In the genomic region with DNA sequence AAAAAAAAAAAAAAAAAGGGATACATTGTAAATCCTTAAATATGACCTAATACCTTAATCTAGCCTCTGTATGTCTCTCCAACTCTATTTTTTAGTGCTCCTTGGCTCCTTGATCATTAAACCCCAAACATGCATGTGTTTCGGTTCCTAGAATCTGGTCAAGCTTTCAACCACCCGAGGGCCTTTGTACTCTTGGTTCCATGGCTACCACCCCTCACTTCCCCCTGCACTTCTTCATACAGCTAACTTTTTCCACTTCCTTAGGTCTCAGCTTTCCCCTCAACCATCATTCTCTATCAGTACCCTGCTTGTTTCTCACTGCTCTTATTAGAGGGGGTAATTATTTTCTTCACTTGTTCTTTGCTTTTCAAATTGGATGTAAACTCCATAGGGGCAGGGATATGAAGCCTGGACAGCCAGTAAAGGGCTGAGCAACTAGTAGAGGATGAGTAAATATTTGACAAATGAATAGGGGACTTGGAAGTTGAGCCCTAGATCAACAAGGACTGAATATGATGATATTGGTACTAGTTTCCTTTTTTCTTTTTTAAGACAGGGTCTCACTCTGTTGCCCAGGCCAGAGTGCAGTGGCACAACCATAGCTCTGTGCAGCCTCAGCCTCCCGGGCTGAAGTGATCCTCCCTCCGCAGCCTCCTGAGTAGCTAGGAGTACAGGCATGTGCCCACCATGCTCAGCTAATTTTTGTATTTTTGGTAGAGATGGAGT, we compare ENCODE assay signal across 1 cellular context.
TF ChIP-seq lines count a peak whose summit lies in the region.

No MANE protein-coding gene starts in this region.

TF ChIP-seq in HepG2, 621 proteins besides CTCF, POLR2A, EP300 and RAD21 (continued from another document and continues in another):
- TF ChIP-seq ZNF614 (CRISPR knock-in tag; IDR thresholded peaks at IDR 0.05; ENCODE audit: borderline replicate concordance), result no peak
- no peak for TF ChIP-seq ZNF670 (CRISPR knock-in tag; IDR thresholded peaks at IDR 0.05; ENCODE audit: borderline replicate concordance)
- TF ChIP-seq, protein P1, sequence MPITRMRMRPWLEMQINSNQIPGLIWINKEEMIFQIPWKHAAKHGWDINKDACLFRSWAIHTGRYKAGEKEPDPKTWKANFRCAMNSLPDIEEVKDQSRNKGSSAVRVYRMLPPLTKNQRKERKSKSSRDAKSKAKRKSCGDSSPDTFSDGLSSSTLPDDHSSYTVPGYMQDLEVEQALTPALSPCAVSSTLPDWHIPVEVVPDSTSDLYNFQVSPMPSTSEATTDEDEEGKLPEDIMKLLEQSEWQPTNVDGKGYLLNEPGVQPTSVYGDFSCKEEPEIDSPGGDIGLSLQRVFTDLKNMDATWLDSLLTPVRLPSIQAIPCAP (CRISPR knock-in tag; IDR thresholded peaks at IDR 0.05; ENCODE audit: low read depth), result no peak
- no peak for TF ChIP-seq MEF2D (CRISPR knock-in tag; IDR thresholded peaks at IDR 0.05)
- TF ChIP-seq ETV5 (CRISPR knock-in tag; IDR thresholded peaks at IDR 0.05; ENCODE audit: borderline replicate concordance), result no peak
- no peak for TF ChIP-seq MIER3 (CRISPR knock-in tag; IDR thresholded peaks at IDR 0.05; ENCODE audit: borderline replicate concordance)
- no peak for TF ChIP-seq KDM6A (CRISPR knock-in tag; IDR thresholded peaks at IDR 0.05; ENCODE audit: low read depth)
- 0 out of 2 replicates have a peak, but pooled peaks have one; percentile 28 for TF ChIP-seq ERF (CRISPR knock-in tag; IDR thresholded peaks at IDR 0.05)
- no peak for TF ChIP-seq LCORL (IDR thresholded peaks at IDR 0.05)
- peak; percentile 46; the same call in 1 of the 2 replicates for TF ChIP-seq LCORL (CRISPR knock-in tag; IDR thresholded peaks at IDR 0.05)
- TF ChIP-seq AGO2 (optimal IDR thresholded peaks at IDR 0.05; ENCODE audit: low read depth, low read length), result no peak
- no peak for TF ChIP-seq U2AF2 (IDR thresholded peaks at IDR 0.05; ENCODE audit: low read depth, low read length)
- TF ChIP-seq KDM5B (CRISPR knock-in tag; IDR thresholded peaks at IDR 0.05; ENCODE audit: borderline replicate concordance), result no peak
- TF ChIP-seq KDM4B (CRISPR knock-in tag; IDR thresholded peaks at IDR 0.05), result no peak
- TF ChIP-seq ZBTB8A (CRISPR knock-in tag; IDR thresholded peaks at IDR 0.05; ENCODE audit: borderline replicate concordance, low read depth), result no peak
- no peak for TF ChIP-seq TBX3 (IDR thresholded peaks at IDR 0.05; ENCODE audit: borderline replicate concordance)
- no peak for TF ChIP-seq NFKB2 (CRISPR knock-in tag; IDR thresholded peaks at IDR 0.05; ENCODE audit: borderline replicate concordance)
- peak; percentile 92 for TF ChIP-seq ZMYM3 (CRISPR knock-in tag; IDR thresholded peaks at IDR 0.05)
- TF ChIP-seq SALL1 (CRISPR knock-in tag; IDR thresholded peaks at IDR 0.05), result peak; percentile 63; the same call in 1 of the 2 replicates
- no peak for TF ChIP-seq REL (CRISPR knock-in tag; conservative IDR thresholded peaks at IDR 0.05)
- no peak for TF ChIP-seq CBX2 (IDR thresholded peaks at IDR 0.05; ENCODE audit: low read depth, low read length)
- TF ChIP-seq CBX2 (CRISPR knock-in tag; IDR thresholded peaks at IDR 0.05; ENCODE audit: low read depth), result no peak
- TF ChIP-seq IKZF4 (CRISPR knock-in tag; IDR thresholded peaks at IDR 0.05; ENCODE audit: borderline replicate concordance, low read depth, not compliant biosample characterization), result no peak
- TF ChIP-seq KLF9 (CRISPR knock-in tag; IDR thresholded peaks at IDR 0.05; ENCODE audit: low read depth), result no peak
- TF ChIP-seq SALL2 (CRISPR knock-in tag; IDR thresholded peaks at IDR 0.05), result no peak
- TF ChIP-seq, protein P2, sequence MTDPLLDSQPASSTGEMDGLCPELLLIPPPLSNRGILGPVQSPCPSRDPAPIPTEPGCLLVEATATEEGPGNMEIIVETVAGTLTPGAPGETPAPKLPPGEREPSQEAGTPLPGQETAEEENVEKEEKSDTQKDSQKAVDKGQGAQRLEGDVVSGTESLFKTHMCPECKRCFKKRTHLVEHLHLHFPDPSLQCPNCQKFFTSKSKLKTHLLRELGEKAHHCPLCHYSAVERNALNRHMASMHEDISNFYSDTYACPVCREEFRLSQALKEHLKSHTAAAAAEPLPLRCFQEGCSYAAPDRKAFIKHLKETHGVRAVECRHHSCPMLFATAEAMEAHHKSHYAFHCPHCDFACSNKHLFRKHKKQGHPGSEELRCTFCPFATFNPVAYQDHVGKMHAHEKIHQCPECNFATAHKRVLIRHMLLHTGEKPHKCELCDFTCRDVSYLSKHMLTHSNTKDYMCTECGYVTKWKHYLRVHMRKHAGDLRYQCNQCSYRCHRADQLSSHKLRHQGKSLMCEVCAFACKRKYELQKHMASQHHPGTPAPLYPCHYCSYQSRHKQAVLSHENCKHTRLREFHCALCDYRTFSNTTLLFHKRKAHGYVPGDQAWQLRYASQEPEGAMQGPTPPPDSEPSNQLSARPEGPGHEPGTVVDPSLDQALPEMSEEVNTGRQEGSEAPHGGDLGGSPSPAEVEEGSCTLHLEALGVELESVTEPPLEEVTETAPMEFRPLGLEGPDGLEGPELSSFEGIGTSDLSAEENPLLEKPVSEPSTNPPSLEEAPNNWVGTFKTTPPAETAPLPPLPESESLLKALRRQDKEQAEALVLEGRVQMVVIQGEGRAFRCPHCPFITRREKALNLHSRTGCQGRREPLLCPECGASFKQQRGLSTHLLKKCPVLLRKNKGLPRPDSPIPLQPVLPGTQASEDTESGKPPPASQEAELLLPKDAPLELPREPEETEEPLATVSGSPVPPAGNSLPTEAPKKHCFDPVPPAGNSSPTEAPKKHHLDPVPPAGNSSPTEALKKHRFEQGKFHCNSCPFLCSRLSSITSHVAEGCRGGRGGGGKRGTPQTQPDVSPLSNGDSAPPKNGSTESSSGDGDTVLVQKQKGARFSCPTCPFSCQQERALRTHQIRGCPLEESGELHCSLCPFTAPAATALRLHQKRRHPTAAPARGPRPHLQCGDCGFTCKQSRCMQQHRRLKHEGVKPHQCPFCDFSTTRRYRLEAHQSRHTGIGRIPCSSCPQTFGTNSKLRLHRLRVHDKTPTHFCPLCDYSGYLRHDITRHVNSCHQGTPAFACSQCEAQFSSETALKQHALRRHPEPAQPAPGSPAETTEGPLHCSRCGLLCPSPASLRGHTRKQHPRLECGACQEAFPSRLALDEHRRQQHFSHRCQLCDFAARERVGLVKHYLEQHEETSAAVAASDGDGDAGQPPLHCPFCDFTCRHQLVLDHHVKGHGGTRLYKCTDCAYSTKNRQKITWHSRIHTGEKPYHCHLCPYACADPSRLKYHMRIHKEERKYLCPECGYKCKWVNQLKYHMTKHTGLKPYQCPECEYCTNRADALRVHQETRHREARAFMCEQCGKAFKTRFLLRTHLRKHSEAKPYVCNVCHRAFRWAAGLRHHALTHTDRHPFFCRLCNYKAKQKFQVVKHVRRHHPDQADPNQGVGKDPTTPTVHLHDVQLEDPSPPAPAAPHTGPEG (CRISPR knock-in tag; IDR thresholded peaks at IDR 0.05), result no peak
- TF ChIP-seq, protein P3, sequence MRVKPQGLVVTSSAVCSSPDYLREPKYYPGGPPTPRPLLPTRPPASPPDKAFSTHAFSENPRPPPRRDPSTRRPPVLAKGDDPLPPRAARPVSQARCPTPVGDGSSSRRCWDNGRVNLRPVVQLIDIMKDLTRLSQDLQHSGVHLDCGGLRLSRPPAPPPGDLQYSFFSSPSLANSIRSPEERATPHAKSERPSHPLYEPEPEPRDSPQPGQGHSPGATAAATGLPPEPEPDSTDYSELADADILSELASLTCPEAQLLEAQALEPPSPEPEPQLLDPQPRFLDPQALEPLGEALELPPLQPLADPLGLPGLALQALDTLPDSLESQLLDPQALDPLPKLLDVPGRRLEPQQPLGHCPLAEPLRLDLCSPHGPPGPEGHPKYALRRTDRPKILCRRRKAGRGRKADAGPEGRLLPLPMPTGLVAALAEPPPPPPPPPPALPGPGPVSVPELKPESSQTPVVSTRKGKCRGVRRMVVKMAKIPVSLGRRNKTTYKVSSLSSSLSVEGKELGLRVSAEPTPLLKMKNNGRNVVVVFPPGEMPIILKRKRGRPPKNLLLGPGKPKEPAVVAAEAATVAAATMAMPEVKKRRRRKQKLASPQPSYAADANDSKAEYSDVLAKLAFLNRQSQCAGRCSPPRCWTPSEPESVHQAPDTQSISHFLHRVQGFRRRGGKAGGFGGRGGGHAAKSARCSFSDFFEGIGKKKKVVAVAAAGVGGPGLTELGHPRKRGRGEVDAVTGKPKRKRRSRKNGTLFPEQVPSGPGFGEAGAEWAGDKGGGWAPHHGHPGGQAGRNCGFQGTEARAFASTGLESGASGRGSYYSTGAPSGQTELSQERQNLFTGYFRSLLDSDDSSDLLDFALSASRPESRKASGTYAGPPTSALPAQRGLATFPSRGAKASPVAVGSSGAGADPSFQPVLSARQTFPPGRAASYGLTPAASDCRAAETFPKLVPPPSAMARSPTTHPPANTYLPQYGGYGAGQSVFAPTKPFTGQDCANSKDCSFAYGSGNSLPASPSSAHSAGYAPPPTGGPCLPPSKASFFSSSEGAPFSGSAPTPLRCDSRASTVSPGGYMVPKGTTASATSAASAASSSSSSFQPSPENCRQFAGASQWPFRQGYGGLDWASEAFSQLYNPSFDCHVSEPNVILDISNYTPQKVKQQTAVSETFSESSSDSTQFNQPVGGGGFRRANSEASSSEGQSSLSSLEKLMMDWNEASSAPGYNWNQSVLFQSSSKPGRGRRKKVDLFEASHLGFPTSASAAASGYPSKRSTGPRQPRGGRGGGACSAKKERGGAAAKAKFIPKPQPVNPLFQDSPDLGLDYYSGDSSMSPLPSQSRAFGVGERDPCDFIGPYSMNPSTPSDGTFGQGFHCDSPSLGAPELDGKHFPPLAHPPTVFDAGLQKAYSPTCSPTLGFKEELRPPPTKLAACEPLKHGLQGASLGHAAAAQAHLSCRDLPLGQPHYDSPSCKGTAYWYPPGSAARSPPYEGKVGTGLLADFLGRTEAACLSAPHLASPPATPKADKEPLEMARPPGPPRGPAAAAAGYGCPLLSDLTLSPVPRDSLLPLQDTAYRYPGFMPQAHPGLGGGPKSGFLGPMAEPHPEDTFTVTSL (CRISPR knock-in tag; IDR thresholded peaks at IDR 0.05; ENCODE audit: borderline replicate concordance), result peak; percentile 48; the same call in 1 of the 2 replicates
- 0 out of 2 replicates have a peak, but pooled peaks have one; percentile 4 for TF ChIP-seq HNF4A (CRISPR knock-in tag; IDR thresholded peaks at IDR 0.05)
- no peak for TF ChIP-seq ZFP82 (CRISPR knock-in tag; IDR thresholded peaks at IDR 0.05; ENCODE audit: borderline replicate concordance)
- TF ChIP-seq, protein P4, sequence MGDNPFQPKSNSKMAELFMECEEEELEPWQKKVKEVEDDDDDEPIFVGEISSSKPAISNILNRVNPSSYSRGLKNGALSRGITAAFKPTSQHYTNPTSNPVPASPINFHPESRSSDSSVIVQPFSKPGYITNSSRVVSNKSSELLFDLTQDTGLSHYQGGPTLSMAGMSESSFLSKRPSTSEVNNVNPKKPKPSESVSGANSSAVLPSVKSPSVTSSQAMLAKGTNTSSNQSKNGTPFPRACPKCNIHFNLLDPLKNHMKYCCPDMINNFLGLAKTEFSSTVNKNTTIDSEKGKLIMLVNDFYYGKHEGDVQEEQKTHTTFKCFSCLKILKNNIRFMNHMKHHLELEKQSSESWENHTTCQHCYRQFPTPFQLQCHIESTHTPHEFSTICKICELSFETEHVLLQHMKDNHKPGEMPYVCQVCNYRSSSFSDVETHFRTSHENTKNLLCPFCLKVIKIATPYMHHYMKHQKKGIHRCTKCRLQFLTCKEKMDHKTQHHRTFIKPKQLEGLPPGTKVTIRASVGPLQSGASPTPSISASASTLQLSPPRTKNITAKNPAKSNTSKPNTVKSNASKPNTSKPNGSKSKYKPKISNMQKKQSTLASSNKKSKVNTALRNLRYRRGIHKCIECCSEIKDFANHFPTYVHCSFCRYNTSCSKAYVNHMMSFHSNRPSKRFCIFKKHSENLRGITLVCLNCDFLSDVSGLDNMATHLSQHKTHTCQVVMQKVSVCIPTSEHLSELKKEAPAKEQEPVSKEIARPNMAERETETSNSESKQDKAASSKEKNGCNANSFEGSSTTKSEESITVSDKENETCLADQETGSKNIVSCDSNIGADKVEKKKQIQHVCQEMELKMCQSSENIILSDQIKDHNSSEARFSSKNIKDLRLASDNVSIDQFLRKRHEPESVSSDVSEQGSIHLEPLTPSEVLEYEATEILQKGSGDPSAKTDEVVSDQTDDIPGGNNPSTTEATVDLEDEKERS (CRISPR knock-in tag; IDR thresholded peaks at IDR 0.05), result no peak
- TF ChIP-seq KLF13 (CRISPR knock-in tag; IDR thresholded peaks at IDR 0.05), result no peak
- no peak for TF ChIP-seq ZNF891 (CRISPR knock-in tag; IDR thresholded peaks at IDR 0.05)
- TF ChIP-seq ZNF263 (CRISPR knock-in tag; IDR thresholded peaks at IDR 0.05), result no peak
- no peak for TF ChIP-seq SMAD9 (CRISPR knock-in tag; IDR thresholded peaks at IDR 0.05)
- TF ChIP-seq, protein P5, sequence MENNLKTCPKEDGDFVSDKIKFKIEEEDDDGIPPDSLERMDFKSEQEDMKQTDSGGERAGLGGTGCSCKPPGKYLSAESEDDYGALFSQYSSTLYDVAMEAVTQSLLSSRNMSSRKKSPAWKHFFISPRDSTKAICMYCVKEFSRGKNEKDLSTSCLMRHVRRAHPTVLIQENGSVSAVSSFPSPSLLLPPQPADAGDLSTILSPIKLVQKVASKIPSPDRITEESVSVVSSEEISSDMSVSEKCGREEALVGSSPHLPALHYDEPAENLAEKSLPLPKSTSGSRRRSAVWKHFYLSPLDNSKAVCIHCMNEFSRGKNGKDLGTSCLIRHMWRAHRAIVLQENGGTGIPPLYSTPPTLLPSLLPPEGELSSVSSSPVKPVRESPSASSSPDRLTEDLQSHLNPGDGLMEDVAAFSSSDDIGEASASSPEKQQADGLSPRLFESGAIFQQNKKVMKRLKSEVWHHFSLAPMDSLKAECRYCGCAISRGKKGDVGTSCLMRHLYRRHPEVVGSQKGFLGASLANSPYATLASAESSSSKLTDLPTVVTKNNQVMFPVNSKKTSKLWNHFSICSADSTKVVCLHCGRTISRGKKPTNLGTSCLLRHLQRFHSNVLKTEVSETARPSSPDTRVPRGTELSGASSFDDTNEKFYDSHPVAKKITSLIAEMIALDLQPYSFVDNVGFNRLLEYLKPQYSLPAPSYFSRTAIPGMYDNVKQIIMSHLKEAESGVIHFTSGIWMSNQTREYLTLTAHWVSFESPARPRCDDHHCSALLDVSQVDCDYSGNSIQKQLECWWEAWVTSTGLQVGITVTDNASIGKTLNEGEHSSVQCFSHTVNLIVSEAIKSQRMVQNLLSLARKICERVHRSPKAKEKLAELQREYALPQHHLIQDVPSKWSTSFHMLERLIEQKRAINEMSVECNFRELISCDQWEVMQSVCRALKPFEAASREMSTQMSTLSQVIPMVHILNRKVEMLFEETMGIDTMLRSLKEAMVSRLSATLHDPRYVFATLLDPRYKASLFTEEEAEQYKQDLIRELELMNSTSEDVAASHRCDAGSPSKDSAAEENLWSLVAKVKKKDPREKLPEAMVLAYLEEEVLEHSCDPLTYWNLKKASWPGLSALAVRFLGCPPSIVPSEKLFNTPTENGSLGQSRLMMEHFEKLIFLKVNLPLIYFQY (CRISPR knock-in tag; IDR thresholded peaks at IDR 0.05; ENCODE audit: borderline replicate concordance), result no peak
- no peak for TF ChIP-seq ASH2L (IDR thresholded peaks at IDR 0.05; ENCODE audit: insufficient read length, low read depth, low read length)
- 0 out of 2 replicates have a peak, but pooled peaks have one; percentile 43 for TF ChIP-seq ZNF33B (CRISPR knock-in tag; IDR thresholded peaks at IDR 0.05)
- no peak for TF ChIP-seq JUN (CRISPR knock-in tag; IDR thresholded peaks at IDR 0.05)
- TF ChIP-seq, protein P6, sequence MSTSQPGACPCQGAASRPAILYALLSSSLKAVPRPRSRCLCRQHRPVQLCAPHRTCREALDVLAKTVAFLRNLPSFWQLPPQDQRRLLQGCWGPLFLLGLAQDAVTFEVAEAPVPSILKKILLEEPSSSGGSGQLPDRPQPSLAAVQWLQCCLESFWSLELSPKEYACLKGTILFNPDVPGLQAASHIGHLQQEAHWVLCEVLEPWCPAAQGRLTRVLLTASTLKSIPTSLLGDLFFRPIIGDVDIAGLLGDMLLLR (CRISPR knock-in tag; IDR thresholded peaks at IDR 0.05), result no peak
- TF ChIP-seq KDM1A (CRISPR knock-in tag; IDR thresholded peaks at IDR 0.05), result 0 out of 2 replicates have a peak, but pooled peaks have one; percentile 42
- TF ChIP-seq NAIF1 (CRISPR knock-in tag; IDR thresholded peaks at IDR 0.05; ENCODE audit: borderline replicate concordance), result no peak; the same call in 1 of the 2 replicates
